Comparison of ENCODE assay signal across 13 cellular contexts in the genomic region with DNA sequence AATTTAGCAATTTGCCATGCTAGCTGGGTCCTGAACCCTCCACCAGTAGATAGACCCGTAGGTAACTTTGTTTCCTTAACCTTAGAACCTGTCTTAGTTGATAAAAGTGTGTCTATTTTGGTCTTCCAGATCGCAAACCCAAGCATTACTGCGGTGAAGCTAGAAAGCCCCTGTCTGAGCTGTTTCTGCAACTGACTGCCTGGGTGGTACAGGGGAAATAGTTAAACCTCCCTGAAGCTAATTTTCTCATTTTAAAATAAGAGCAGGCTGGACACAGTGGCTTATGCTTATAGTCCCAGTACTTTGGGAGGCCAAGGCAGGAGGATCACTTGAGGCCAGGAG.
A peak's percentile ranks its signal among the peaks of the same experiment; 100 is the strongest.
DNase-seq lines count a peak whose midpoint lies in the region; ATAC-seq, FAIRE-seq and TF ChIP-seq lines count a peak whose summit lies in the region.
"Had no signal": no experiment of that assay in that cellular context is flagged by ENCODE, and none has a peak within 500 bp of the region (broad histone marks: within the 10 kb centered on the region; RNA-seq: fewer than 3 reads in every experiment).

No MANE protein-coding gene starts in this region.

- peaks cover 8% of the 10 kb centered on the region; the same call in 1 of the 2 replicates for H3K9me2 ChIP-seq in GM23338 (ENCODE audit: insufficient read depth)

- no peak for TF ChIP-seq RAD21 in H1 (IDR thresholded peaks at IDR 0.05 in 1 of 2, conservative IDR thresholded peaks at IDR 0.05 in 1 of 2; ENCODE audit: low read depth in 2 of 2, low read length in 2 of 2)

- H4K91ac ChIP-seq in H1 (replicated peaks; ENCODE audit: insufficient read length, low read length) = no peak overlapping the region

- H3K4me1 Mint-ChIP-seq in GM23338 = peaks cover 19% of the 10 kb centered on the region
- peaks cover 4% of the 10 kb centered on the region for H3K4me1 Mint-ChIP-seq in type B pancreatic cell (ENCODE audit: unreplicated experiment)

- TF ChIP-seq EP300 in H1 (IDR thresholded peaks at IDR 0.05; ENCODE audit: borderline replicate concordance in 1 of 2, low read depth in 2 of 2, low read length in 2 of 2) = no peak
- no peak for TF ChIP-seq EP300 in upper lobe of left lung (IDR thresholded peaks at IDR 0.05)

- no peak overlapping the region for H3K14ac ChIP-seq in H1 (ENCODE audit: insufficient read length)

- H4K8ac ChIP-seq in H1 (ENCODE audit: extremely low read depth, insufficient read depth, low read length) = no peak overlapping the region

- H3K4me3 Mint-ChIP-seq in GM23338 = no peak overlapping the region
- H3K4me3 Mint-ChIP-seq in type B pancreatic cell = no peak overlapping the region
- H3K4me3 Mint-ChIP-seq: activated CD4-positive, alpha-beta T cell treated with anti-CD3 and anti-CD28 coated beads, Interleukin-2, amount 10 ng/mL, durations not matched to agents 24 days and 14 days had no signal

- H3K18ac ChIP-seq in H1 (ENCODE audit: extremely low read depth, low read length) = no peak overlapping the region

- no peaks in the 10 kb centered on the region for H3K9me3 Mint-ChIP-seq in GM23338
- no peaks in the 10 kb centered on the region for H3K9me3 Mint-ChIP-seq in type B pancreatic cell
- H3K9me3 Mint-ChIP-seq: activated CD4-positive, alpha-beta T cell treated with anti-CD3 and anti-CD28 coated beads, Interleukin-2, amount 10 ng/mL, durations not matched to agents 24 days and 14 days; activated naive CD8-positive, alpha-beta T cell treated with anti-CD3 and anti-CD28 coated beads, Interleukin-2, amount 10 ng/mL, durations not matched to agents 7 days and 5 days had no signal

- H3K4me1 ChIP-seq in H1 (replicated peaks in 1 of 4; ENCODE audit: control insufficient read depth in 3 of 4, insufficient read depth in 4 of 4, low read length in 3 of 4) = no peaks in the 10 kb centered on the region
- H3K4me1 ChIP-seq in GM23338 (ENCODE audit: insufficient read depth) = peaks cover 23% of the 10 kb centered on the region
- H3K4me1 ChIP-seq in upper lobe of left lung = peaks cover 0 to 7% (median 1%) of the 10 kb centered on the region in 4 donors

- no peak overlapping the region for H2AFZ ChIP-seq in H1 (ENCODE audit: low read length)
- no peak overlapping the region for H2AFZ ChIP-seq in GM23338

- CTCF ChIA-PET in H1 (lab: Charles Lee; ENCODE audit: partially characterized antibody) = interaction anchor here (0.6 to 16.2 kb wide), 7 partner anchors 10 to 453 kb away, joined by 3 to 164 read pairs (median 4); no protein-coding TSS in a partner anchor

- no peaks in the 10 kb centered on the region for H3K79me2 ChIP-seq in H1 (ENCODE audit: control insufficient read depth in 1 of 2, insufficient read depth in 2 of 2, low read length in 2 of 2)
- H3K79me2 ChIP-seq in GM23338 (replicated peaks; ENCODE audit: insufficient read depth) = no peaks in the 10 kb centered on the region

- H3K27ac Mint-ChIP-seq in GM23338 = no peak overlapping the region
- no peak overlapping the region for H3K27ac Mint-ChIP-seq in type B pancreatic cell
- H3K27ac Mint-ChIP-seq: activated CD4-positive, alpha-beta T cell treated with anti-CD3 and anti-CD28 coated beads, Interleukin-2, amount 10 ng/mL, durations not matched to agents 24 days and 14 days; activated naive CD8-positive, alpha-beta T cell treated with anti-CD3 and anti-CD28 coated beads, Interleukin-2, amount 10 ng/mL, durations not matched to agents 7 days and 5 days had no signal

- H3K23me2 ChIP-seq in H1 (ENCODE audit: low read depth, low read length) = no peaks in the 10 kb centered on the region

- H4K20me1 ChIP-seq in H1 (replicated peaks in 1 of 2; ENCODE audit: control insufficient read depth in 1 of 2, insufficient read depth in 2 of 2, low read length in 2 of 2) = no peaks in the 10 kb centered on the region
- no peaks in the 10 kb centered on the region for H4K20me1 ChIP-seq in GM23338 (replicated peaks; ENCODE audit: insufficient read depth)

- no peak overlapping the region for H4K5ac ChIP-seq in H1 (ENCODE audit: insufficient read length, low read depth, low read length)

- TF ChIP-seq POLR2A in H1 (IDR thresholded peaks at IDR 0.05; ENCODE audit: control extremely low read depth in 1 of 2, low read depth in 2 of 2, low read length in 2 of 2) (no peak), upper lobe of left lung (IDR thresholded peaks at IDR 0.05) (no peak)

- no peak overlapping the region for H3K56ac ChIP-seq in H1 (replicated peaks; ENCODE audit: insufficient read length, low read depth, low read length)

- H3K36me3 ChIP-seq in H1 (ENCODE audit: control insufficient read depth in 2 of 4, insufficient read depth in 4 of 4, low read length in 3 of 4) = no peaks in the 10 kb centered on the region
- no peaks in the 10 kb centered on the region for H3K36me3 ChIP-seq in GM23338 (ENCODE audit: insufficient read depth)
- H3K36me3 ChIP-seq in upper lobe of left lung = no peaks in the 10 kb centered on the region
- H3K36me3 ChIP-seq: thoracic aorta had no signal

- H3K4me2 ChIP-seq in H1 (ENCODE audit: insufficient read depth in 1 of 2, low read depth in 2 of 2, low read length in 2 of 2) (no peak overlapping the region), GM23338 (no peak overlapping the region)

- TF ChIP-seq CTCF in H1 (IDR thresholded peaks at IDR 0.05; ENCODE audit: control extremely low read depth in 1 of 3, insufficient read depth in 1 of 3, low read depth in 1 of 3, low read length in 3 of 3) (no peak), GM23338 (conservative IDR thresholded peaks at IDR 0.05; ENCODE audit: low read depth in 2 of 2) (no peak), upper lobe of left lung (IDR thresholded peaks at IDR 0.05) (no peak), type B pancreatic cell (conservative IDR thresholded peaks at IDR 0.05) (no peak)

- no peaks in the 10 kb centered on the region for H3K79me1 ChIP-seq in H1 (ENCODE audit: low read depth, low read length)

- H3K27me3 ChIP-seq in H1 (replicated peaks in 1 of 4; ENCODE audit: control insufficient read depth in 3 of 4, extremely low read depth in 1 of 4, insufficient read depth in 3 of 4, low read length in 3 of 4) (no peaks in the 10 kb centered on the region), GM23338 (ENCODE audit: insufficient read depth) (no peaks in the 10 kb centered on the region), upper lobe of left lung (no peaks in the 10 kb centered on the region)

- H3K4ac ChIP-seq in H1 (replicated peaks; ENCODE audit: insufficient read length, low read depth, low read length) = no peak overlapping the region

- no peak overlapping the region for H2BK120ac ChIP-seq in H1 (replicated peaks; ENCODE audit: low read depth, low read length)

- no peak for DNase-seq in H1 (ENCODE audit: low read depth in 1 of 2, low spot score in 2 of 2)
- DNase-seq in stimulated activated naive CD8-positive, alpha-beta T cell treated with anti-CD3 and anti-CD28 coated beads, Interleukin-15, Interleukin-2, amounts not matched to agents 100 U/mL and 50 U/mL, for 24 hours = no peak
- DNase-seq in GM23338 (ENCODE audit: low spot score) = no peak
- DNase-seq in upper lobe of left lung = no peak
- no peak for DNase-seq in type B pancreatic cell (ENCODE audit: extremely low spot score, unreplicated experiment)
- DNase-seq: activated CD4-positive, alpha-beta T cell treated with anti-CD3 and anti-CD28 coated beads, Interleukin-2, amount 10 ng/mL, durations not matched to agents 24 days and 14 days; activated naive CD8-positive, alpha-beta T cell treated with anti-CD3 and anti-CD28 coated beads, Interleukin-2, amount 10 ng/mL, durations not matched to agents 7 days and 5 days; stimulated activated CD4-positive, alpha-beta T cell treated with anti-CD3 and anti-CD28 coated beads, Interleukin-1b, Interleukin-23, amount 100 ng/mL, for 48 hours had no signal

- H3K27me3 Mint-ChIP-seq in GM23338 (ENCODE audit: insufficient read depth, low read depth, poor library complexity) = peaks cover 3% of the 10 kb centered on the region
- peaks cover 9% of the 10 kb centered on the region for H3K27me3 Mint-ChIP-seq in type B pancreatic cell

- no peak overlapping the region for H2AK5ac ChIP-seq in H1 (ENCODE audit: low read depth, low read length)

- H3K9ac ChIP-seq in H1 (replicated peaks in 1 of 4; ENCODE audit: extremely low read depth in 1 of 4, low read depth in 3 of 4, low read length in 3 of 4) = no peak overlapping the region

- no peak overlapping the region for H3K4me3 ChIP-seq in H1 (ENCODE audit: extremely low read depth in 1 of 4, insufficient read depth in 2 of 4, low read depth in 3 of 4, low read length in 4 of 4)
- H3K4me3 ChIP-seq in GM23338 = no peak overlapping the region
- no peak overlapping the region for H3K4me3 ChIP-seq in upper lobe of left lung
- H3K4me3 ChIP-seq: thoracic aorta had no signal

- ATAC-seq in GM18502 (IDR thresholded peaks at IDR 0.05; ENCODE audit: poor library complexity, unreplicated experiment) = peak; percentile 74
- ATAC-seq in GM21390 (IDR thresholded peaks at IDR 0.05; ENCODE audit: unreplicated experiment) = peak; percentile 70
- ATAC-seq in HG03108 (IDR thresholded peaks at IDR 0.05; ENCODE audit: unreplicated experiment) = peak; percentile 54
- ATAC-seq in stimulated activated naive CD8-positive, alpha-beta T cell treated with anti-CD3 and anti-CD28 coated beads, Interleukin-15, Interleukin-2, amounts not matched to agents 100 U/mL and 50 U/mL, for 24 hours = no peak
- no peak for ATAC-seq in GM23338
- no peak for ATAC-seq in upper lobe of left lung (ENCODE audit: low FRiP score in 2 of 2)

- no peak for FAIRE-seq in H1 (lab: Jason Lieb, UNC)
- FAIRE-seq: HTR-8/SVneo had no signal

- H3K9me3 ChIP-seq in H1 (ENCODE audit: insufficient read depth in 2 of 2, low read depth in 1 of 2, low read length in 1 of 2) (no peaks in the 10 kb centered on the region), upper lobe of left lung (no peaks in the 10 kb centered on the region)
- H3K9me3 ChIP-seq: thoracic aorta had no signal

- H3F3A ChIP-seq in GM23338 (replicated peaks; ENCODE audit: low read depth) = no peaks in the 10 kb centered on the region

- no peak overlapping the region for H3K23ac ChIP-seq in H1 (ENCODE audit: insufficient read length)

- no peak overlapping the region for H3K27ac ChIP-seq in H1 (ENCODE audit: low read depth, low read length)
- no peak overlapping the region for H3K27ac ChIP-seq in GM23338 (ENCODE audit: low read depth)
- H3K27ac ChIP-seq in upper lobe of left lung = peak overlapping the region in 2 of 4 donors; percentile 50 to 83
- H3K27ac ChIP-seq: thoracic aorta had no signal

- WGBS in H1 (ENCODE audit: extremely low coverage in 1 of 2, insufficient coverage in 1 of 2, insufficient read length in 1 of 2, insufficient replicate concordance in 2 of 2, low coverage in 1 of 2, low lambda C conversion rate in 2 of 2, missing lambda C conversion rate in 1 of 2), 2 experiments = 95% methylated on average over 3 of the region's 3 CpGs; no CpG with 5 or more reads in 1 of the 2 experiments
- WGBS in upper lobe of left lung, 2 donors = 65 to 78% methylated on average over 3 of the region's 3 CpGs

- H2BK15ac ChIP-seq in H1 (ENCODE audit: low read length) = no peak overlapping the region

- 0 out of 2 replicates have a peak overlapping the region, but pooled peaks have one; percentile 46 for H2BK12ac ChIP-seq in H1 (ENCODE audit: low read depth, low read length)

- H2BK20ac ChIP-seq in H1 (ENCODE audit: low read length) = no peak overlapping the region

- H2BK5ac ChIP-seq in H1 (ENCODE audit: low read depth, low read length) = no peak overlapping the region

- POLR2A ChIA-PET in H1 (lab: Charles Lee; ENCODE audit: partially characterized antibody) = interaction anchor here (1.7 kb wide), 1 partner anchor 32 kb away, joined by 3 read pairs; no protein-coding TSS in a partner anchor

- no peaks in the 10 kb centered on the region for H3K36me3 Mint-ChIP-seq in GM23338 (ENCODE audit: low read depth)
- H3K36me3 Mint-ChIP-seq in type B pancreatic cell = no peaks in the 10 kb centered on the region
- H3K36me3 Mint-ChIP-seq: activated naive CD8-positive, alpha-beta T cell treated with anti-CD3 and anti-CD28 coated beads, Interleukin-2, amount 10 ng/mL, durations not matched to agents 7 days and 5 days had no signal

Comparison
In these comparisons a context has a peak if more than half of its experiments do, and no peak if none do; other contexts are left out.
1. ATAC-seq: peak in GM18502 (single experiment), GM21390 (single experiment) and HG03108 (single experiment); none in stimulated activated naive CD8-positive, alpha-beta T cell treated with anti-CD3 and anti-CD28 coated beads, Interleukin-15, Interleukin-2, amounts not matched to agents 100 U/mL and 50 U/mL, for 24 hours (single experiment), GM23338 (single experiment) and upper lobe of left lung (0 of 2).